Comparison of ENCODE assay signal across 8 cellular contexts in genomic region chr3:15804553-15805095, GRCh38. TPM values are rescaled to one million over a fixed set of nuclear protein-coding genes. Genes with fewer than 3 reads are reported as not detected.
DNase-seq lines count a peak whose midpoint lies in the region; ATAC-seq, FAIRE-seq and TF ChIP-seq lines count a peak whose summit lies in the region.

No MANE protein-coding gene starts in this region.

- H3K36me3 Mint-ChIP-seq in activated CD8-positive, alpha-beta memory T cell treated with anti-CD3 and anti-CD28 coated beads, Interleukin-2, amount 10 ng/mL, durations not matched to agents 7 days and 5 days, result peaks cover 37% of the 10 kb centered on the region
- peaks cover 22% of the 10 kb centered on the region for H3K36me3 Mint-ChIP-seq in activated naive CD8-positive, alpha-beta T cell treated with anti-CD3 and anti-CD28 coated beads, Interleukin-2, amount 10 ng/mL, durations not matched to agents 7 days and 5 days

- H3K4me1 Mint-ChIP-seq in activated CD8-positive, alpha-beta memory T cell treated with anti-CD3 and anti-CD28 coated beads, Interleukin-2, amount 10 ng/mL, durations not matched to agents 7 days and 5 days, result peaks cover 77% of the 10 kb centered on the region
- peaks cover 50% of the 10 kb centered on the region for H3K4me1 Mint-ChIP-seq in activated naive CD8-positive, alpha-beta T cell treated with anti-CD3 and anti-CD28 coated beads, Interleukin-2, amount 10 ng/mL, durations not matched to agents 7 days and 5 days
- peaks cover 90% of the 10 kb centered on the region for H3K4me1 Mint-ChIP-seq in stimulated activated naive CD8-positive, alpha-beta T cell treated with anti-CD3 and anti-CD28 coated beads, Interleukin-15, amount 100 ng/mL, for 72 hours

- no peaks in the 10 kb centered on the region for H3K9me3 ChIP-seq in kidney (ENCODE audit: control insufficient read depth in 1 of 2, low read length in 2 of 2)

- H3K36me3 ChIP-seq in kidney (ENCODE audit: control insufficient read depth in 1 of 2, insufficient read depth in 2 of 2, low read length in 2 of 2), result no peaks in the 10 kb centered on the region

- H3K27ac Mint-ChIP-seq in activated CD8-positive, alpha-beta memory T cell treated with anti-CD3 and anti-CD28 coated beads, Interleukin-2, amount 10 ng/mL, durations not matched to agents 7 days and 5 days, result peak overlapping the region; percentile 86
- H3K27ac Mint-ChIP-seq in activated naive CD8-positive, alpha-beta T cell treated with anti-CD3 and anti-CD28 coated beads, Interleukin-2, amount 10 ng/mL, durations not matched to agents 7 days and 5 days, result peak overlapping the region; percentile 46
- H3K27ac Mint-ChIP-seq in stimulated activated naive CD8-positive, alpha-beta T cell treated with anti-CD3 and anti-CD28 coated beads, Interleukin-15, amount 100 ng/mL, for 72 hours, result peak overlapping the region in 1 of 2 donors; percentile 38

- no peak for TF ChIP-seq CTCF in kidney (IDR thresholded peaks at IDR 0.05; ENCODE audit: borderline replicate concordance, extremely low read depth, insufficient read depth)

- peak; percentile 81 for ATAC-seq in activated CD8-positive, alpha-beta memory T cell treated with anti-CD3 and anti-CD28 coated beads, Interleukin-2, amount 10 ng/mL, durations not matched to agents 7 days and 5 days
- ATAC-seq in HG03175 (IDR thresholded peaks at IDR 0.05; ENCODE audit: unreplicated experiment), result peak; percentile 51
- ATAC-seq in activated naive CD8-positive, alpha-beta T cell treated with anti-CD3 and anti-CD28 coated beads, Interleukin-2, amount 10 ng/mL, durations not matched to agents 7 days and 5 days (ENCODE audit: low read depth), result peak; percentile 71
- peak; percentile 98 for ATAC-seq in stimulated activated naive CD8-positive, alpha-beta T cell treated with anti-CD3 and anti-CD28 coated beads, Interleukin-15, amount 100 ng/mL, for 72 hours

- CTCF ChIA-PET in activated CD8-positive, alpha-beta memory T cell treated with anti-CD3 and anti-CD28 coated beads, Interleukin-2, amount 10 ng/mL, durations not matched to agents 7 days and 5 days (lab: Charles Lee), result no interaction called here

- POLR2A ChIA-PET in activated naive CD8-positive, alpha-beta T cell treated with anti-CD3 and anti-CD28 coated beads, Interleukin-2, amount 10 ng/mL, durations not matched to agents 7 days and 5 days (lab: Charles Lee), result no interaction called here

- H3K4me3 Mint-ChIP-seq in activated CD8-positive, alpha-beta memory T cell treated with anti-CD3 and anti-CD28 coated beads, Interleukin-2, amount 10 ng/mL, durations not matched to agents 7 days and 5 days, result peak overlapping the region; percentile 36
- H3K4me3 Mint-ChIP-seq in activated naive CD8-positive, alpha-beta T cell treated with anti-CD3 and anti-CD28 coated beads, Interleukin-2, amount 10 ng/mL, durations not matched to agents 7 days and 5 days, result peak overlapping the region; percentile 28
- H3K4me3 Mint-ChIP-seq in stimulated activated naive CD8-positive, alpha-beta T cell treated with anti-CD3 and anti-CD28 coated beads, Interleukin-15, amount 100 ng/mL, for 72 hours, result peak overlapping the region; percentile 3 to 11

- intact Hi-C loops in kidney (cut with DNase I), result loop anchor here (10.0 kb wide), 1 partner anchor 170 kb away; no protein-coding TSS in a partner anchor

- no peak for FAIRE-seq in kidney (lab: Jason Lieb, UNC)

- no peak overlapping the region for H3K4me3 ChIP-seq in kidney (ENCODE audit: low read length in 2 of 2)

- no peaks in the 10 kb centered on the region for H3K27me3 Mint-ChIP-seq in activated CD8-positive, alpha-beta memory T cell treated with anti-CD3 and anti-CD28 coated beads, Interleukin-2, amount 10 ng/mL, durations not matched to agents 7 days and 5 days
- no peaks in the 10 kb centered on the region for H3K27me3 Mint-ChIP-seq in activated naive CD8-positive, alpha-beta T cell treated with anti-CD3 and anti-CD28 coated beads, Interleukin-2, amount 10 ng/mL, durations not matched to agents 7 days and 5 days
- H3K27me3 Mint-ChIP-seq in stimulated activated naive CD8-positive, alpha-beta T cell treated with anti-CD3 and anti-CD28 coated beads, Interleukin-15, amount 100 ng/mL, for 72 hours, result no peaks in the 10 kb centered on the region

- H3K4me1 ChIP-seq in kidney (ENCODE audit: control insufficient read depth in 1 of 2, insufficient read depth in 1 of 2, low read depth in 1 of 2, low read length in 2 of 2), result peaks cover 4 to 7% of the 10 kb centered on the region in 2 donors

- peaks cover 5% of the 10 kb centered on the region for H3K9me3 Mint-ChIP-seq in activated CD8-positive, alpha-beta memory T cell treated with anti-CD3 and anti-CD28 coated beads, Interleukin-2, amount 10 ng/mL, durations not matched to agents 7 days and 5 days (ENCODE audit: low read depth)
- H3K9me3 Mint-ChIP-seq in activated naive CD8-positive, alpha-beta T cell treated with anti-CD3 and anti-CD28 coated beads, Interleukin-2, amount 10 ng/mL, durations not matched to agents 7 days and 5 days, result peaks cover 2% of the 10 kb centered on the region
- peaks cover 0 to 7% of the 10 kb centered on the region in 2 donors for H3K9me3 Mint-ChIP-seq in stimulated activated naive CD8-positive, alpha-beta T cell treated with anti-CD3 and anti-CD28 coated beads, Interleukin-15, amount 100 ng/mL, for 72 hours

- DNase-seq in activated CD8-positive, alpha-beta memory T cell treated with anti-CD3 and anti-CD28 coated beads, Interleukin-2, amount 10 ng/mL, durations not matched to agents 7 days and 5 days, result peak; percentile 82
- no peak for DNase-seq in activated CD8-positive, alpha-beta memory T cell treated with anti-CD3 and anti-CD28 coated beads for 24 hours
- no peak for DNase-seq in activated naive CD8-positive, alpha-beta T cell treated with anti-CD3 and anti-CD28 coated beads, Interleukin-2, amount 10 ng/mL, durations not matched to agents 7 days and 5 days
- peak; percentile 12 to 49 for DNase-seq in stimulated activated naive CD8-positive, alpha-beta T cell treated with anti-CD3 and anti-CD28 coated beads, Interleukin-15, amount 100 ng/mL, for 72 hours
- DNase-seq in NCI-H1417 treated with DMSO at 0.1 percent for 48 hours (lab: John Stamatoyannopoulos, UW), result no peak
- DNase-seq in stimulated activated naive CD4-positive, alpha-beta T cell treated with Interleukin-2 at 50 U/mL for 16 hours (lab: John Stamatoyannopoulos, UW), result no peak
- DNase-seq in kidney, result no peak

- H3K9ac ChIP-seq in kidney (ENCODE audit: low read length in 2 of 2), result no peak overlapping the region

- H3K27ac ChIP-seq in kidney (ENCODE audit: low read depth in 2 of 2, low read length in 2 of 2), result no peak overlapping the region

RNA-seq across cellular contexts. Expression of gene ANKRD28, which starts 6.8 kb away (rescaled TPM):
- 10 to 100 TPM; 56.3 to 73.6 TPM for total RNA-seq in activated CD8-positive, alpha-beta memory T cell treated with anti-CD3 and anti-CD28 coated beads, Interleukin-2, amount 10 ng/mL, durations not matched to agents 7 days and 5 days
- 10 to 100 TPM; 30.3 to 33.1 TPM for total RNA-seq in activated naive CD8-positive, alpha-beta T cell treated with anti-CD3 and anti-CD28 coated beads, Interleukin-2, amount 10 ng/mL, durations not matched to agents 7 days and 5 days
- total RNA-seq in kidney, result 72.4 TPM
- polyA plus RNA-seq in kidney (ENCODE audit: insufficient read depth, low read depth, low replicate concordance), result 9.8 TPM

Comparison
In these comparisons a context has a peak if more than half of its experiments do, and no peak if none do; other contexts are left out.
1. DNase-seq: peak in activated CD8-positive, alpha-beta memory T cell treated with anti-CD3 and anti-CD28 coated beads, Interleukin-2, amount 10 ng/mL, durations not matched to agents 7 days and 5 days (single experiment) and stimulated activated naive CD8-positive, alpha-beta T cell treated with anti-CD3 and anti-CD28 coated beads, Interleukin-15, amount 100 ng/mL, for 72 hours (2 of 2); none in activated CD8-positive, alpha-beta memory T cell treated with anti-CD3 and anti-CD28 coated beads for 24 hours (single experiment), activated naive CD8-positive, alpha-beta T cell treated with anti-CD3 and anti-CD28 coated beads, Interleukin-2, amount 10 ng/mL, durations not matched to agents 7 days and 5 days (single experiment), NCI-H1417 treated with DMSO at 0.1 percent for 48 hours (single experiment), stimulated activated naive CD4-positive, alpha-beta T cell treated with Interleukin-2 at 50 U/mL for 16 hours (single experiment) and kidney (single experiment).
2. Peak in every context shown above with its lines, with median percentiles within 50 percentile points of each other: ATAC-seq and H3K4me3 Mint-ChIP-seq.